Comparison of ENCODE assay signal across 6 cellular contexts in genomic region chr1:156590326-156591180, GRCh38. TPM values are rescaled to one million over a fixed set of nuclear protein-coding genes. Genes with fewer than 3 reads are reported as not detected.
A peak's percentile ranks its signal among the peaks of the same experiment; 100 is the strongest.
DNase-seq lines count a peak whose midpoint lies in the region; ATAC-seq, FAIRE-seq and TF ChIP-seq lines count a peak whose summit lies in the region.

No MANE protein-coding gene starts in this region.

- H3K27ac Mint-ChIP-seq in activated T-cell treated with anti-CD3 and anti-CD28 coated beads, Interleukin-2, amount 50 U/mL, for 72 hours, result peak overlapping the region; percentile 92

- TF ChIP-seq EP300 in suprapubic skin (IDR thresholded peaks at IDR 0.05), result no peak

- H3K4me3 Mint-ChIP-seq in activated T-cell treated with anti-CD3 and anti-CD28 coated beads, Interleukin-2, amount 50 U/mL, for 72 hours, result peak overlapping the region; percentile 83 to 87

- peaks cover 4 to 7% of the 10 kb centered on the region in 2 donors for H3K36me3 Mint-ChIP-seq in activated T-cell treated with anti-CD3 and anti-CD28 coated beads, Interleukin-2, amount 50 U/mL, for 72 hours (ENCODE audit: insufficient read depth in 2 of 2)

- H3K27me3 ChIP-seq in esophagus squamous epithelium, result no peaks in the 10 kb centered on the region
- no peaks in the 10 kb centered on the region for H3K27me3 ChIP-seq in suprapubic skin

- H3K36me3 ChIP-seq in esophagus squamous epithelium, result peaks cover 0 to 28% (median 6%) of the 10 kb centered on the region in 3 donors
- peaks cover 23% of the 10 kb centered on the region for H3K36me3 ChIP-seq in suprapubic skin

- no peaks in the 10 kb centered on the region for H3K9me3 Mint-ChIP-seq in activated T-cell treated with anti-CD3 and anti-CD28 coated beads, Interleukin-2, amount 50 U/mL, for 72 hours

- FAIRE-seq in H54 (lab: Jason Lieb, UNC), result no peak

- peaks cover 24% of the 10 kb centered on the region for H3K4me1 Mint-ChIP-seq in activated T-cell treated with anti-CD3 and anti-CD28 coated beads, Interleukin-2, amount 50 U/mL, for 72 hours (ENCODE audit: low read depth)

- H3K27me3 Mint-ChIP-seq in activated T-cell treated with anti-CD3 and anti-CD28 coated beads, Interleukin-2, amount 50 U/mL, for 72 hours (ENCODE audit: low read depth), result no peaks in the 10 kb centered on the region

- DNase-seq in activated T-cell treated with anti-CD3 and anti-CD28 coated beads, Interleukin-2, amount 50 U/mL, for 72 hours, result no peak
- no peak for DNase-seq in activated T-cell treated with anti-CD3 and anti-CD28 coated beads, Interleukin-2, amount 50 U/mL, for 1 hour
- DNase-seq in esophagus squamous epithelium (lab: John Stamatoyannopoulos, UW) (no peak), suprapubic skin (ENCODE audit: low spot score in 2 of 2) (no peak), H54 (ENCODE audit: insufficient read length, low spot score) (no peak)
- DNase-seq in stimulated activated naive CD4-positive, alpha-beta T cell treated with Interleukin-2 at 50 U/mL for 16 hours (lab: John Stamatoyannopoulos, UW), result no peak

- WGBS in esophagus squamous epithelium, 2 donors, result 65 to 81% methylated on average over 5 to 7 of the region's 10 CpGs
- 83% methylated on average over 10 of the region's 10 CpGs for whole genome bisulfite sequencing in suprapubic skin

- H3K9me3 ChIP-seq in esophagus squamous epithelium (no peaks in the 10 kb centered on the region), suprapubic skin (no peaks in the 10 kb centered on the region)

- TF ChIP-seq POLR2A in esophagus squamous epithelium (IDR thresholded peaks at IDR 0.05) (no peak), suprapubic skin (IDR thresholded peaks at IDR 0.05) (no peak), H54 (IDR thresholded peaks at IDR 0.05; ENCODE audit: low read depth, low read length) (no peak)

- intact Hi-C loops in esophagus squamous epithelium (cut with DNase I), result no loop called here

- ATAC-seq in activated T-cell treated with anti-CD3 and anti-CD28 coated beads, Interleukin-2, amount 50 U/mL, for 72 hours (replicated peaks in 1 of 2), result no peak

- peak overlapping the region in 3 of 4 donors; percentile 63 to 95 (median 78) for H3K4me3 ChIP-seq in esophagus squamous epithelium
- H3K4me3 ChIP-seq in suprapubic skin, result no peak overlapping the region

- TF ChIP-seq CTCF in esophagus squamous epithelium (IDR thresholded peaks at IDR 0.05), result no peak
- TF ChIP-seq CTCF in suprapubic skin (IDR thresholded peaks at IDR 0.05), result no peak

- H3K4me1 ChIP-seq in esophagus squamous epithelium, result peaks cover 5 to 24% (median 15%) of the 10 kb centered on the region in 3 donors
- peaks cover 16% of the 10 kb centered on the region for H3K4me1 ChIP-seq in suprapubic skin

- peak overlapping the region; percentile 83 to 90 (median 88) for H3K27ac ChIP-seq in esophagus squamous epithelium
- peak overlapping the region; percentile 80 for H3K27ac ChIP-seq in suprapubic skin

RNA-seq across cellular contexts. Expression of gene NAXE, which starts 1.0 kb away (rescaled TPM):
- 10 to 100 TPM; 48.3 to 57.3 TPM for total RNA-seq in activated T-cell treated with anti-CD3 and anti-CD28 coated beads, Interleukin-2, amount 50 U/mL, for 72 hours
- total RNA-seq in esophagus squamous epithelium (10 to 100 TPM; 36.5 to 64.4 (median 52.8) TPM), suprapubic skin (10 to 100 TPM; 42.7 to 80.8 (median 63.3) TPM)

RNA-seq across cellular contexts. Expression of gene GPATCH4, which starts 10.7 kb away (rescaled TPM):
- 10 to 100 TPM; 25.6 to 31.6 TPM for total RNA-seq in activated T-cell treated with anti-CD3 and anti-CD28 coated beads, Interleukin-2, amount 50 U/mL, for 72 hours
- total RNA-seq in esophagus squamous epithelium (10 to 100 TPM; 14.0 to 41.8 (median 25.0) TPM), suprapubic skin (10 to 100 TPM; 15.9 to 25.1 (median 20.5) TPM)

RNA-seq across cellular contexts. Expression of gene TTC24, which starts 11.0 kb away (rescaled TPM):
- total RNA-seq in activated T-cell treated with anti-CD3 and anti-CD28 coated beads, Interleukin-2, amount 50 U/mL, for 72 hours, result 10 to 100 TPM; 14.7 to 17.4 TPM
- not detected for total RNA-seq in esophagus squamous epithelium
- total RNA-seq in suprapubic skin, result not detected

RNA-seq across cellular contexts. Expression of gene IQGAP3, which starts 18.2 kb away (rescaled TPM):
- 10 to 100 TPM; 13.6 to 22.5 TPM for total RNA-seq in activated T-cell treated with anti-CD3 and anti-CD28 coated beads, Interleukin-2, amount 50 U/mL, for 72 hours
- 10 to 100 TPM in 1 of 4 donors, 1 to 10 TPM in 3; 7.1 to 12.8 (median 8.6) TPM for total RNA-seq in esophagus squamous epithelium
- 1 to 10 TPM; 2.2 to 5.7 (median 4.5) TPM for total RNA-seq in suprapubic skin

RNA-seq across cellular contexts. Expression of gene HAPLN2, which starts 28.7 kb away (rescaled TPM):
- under 1 TPM; 0.22 to 1.00 TPM for total RNA-seq in activated T-cell treated with anti-CD3 and anti-CD28 coated beads, Interleukin-2, amount 50 U/mL, for 72 hours
- under 1 TPM in 1 of 4 donors, not detected in 3; 0.18 TPM for total RNA-seq in esophagus squamous epithelium
- total RNA-seq in suprapubic skin, result 1 to 10 TPM in 2 of 4 donors, not detected in 2; 1.0 to 2.9 TPM

Comparison
In these comparisons a context has a peak if more than half of its experiments do, and no peak if none do; other contexts are left out.
1. RNA of gene TTC24, which starts 11.0 kb away (total RNA-seq): 14.7 to 17.4 TPM in activated T-cell treated with anti-CD3 and anti-CD28 coated beads, Interleukin-2, amount 50 U/mL, for 72 hours; not detected in esophagus squamous epithelium and not detected in suprapubic skin; every median in the first group is over 10 times any median in the second.